In the genomic region with DNA sequence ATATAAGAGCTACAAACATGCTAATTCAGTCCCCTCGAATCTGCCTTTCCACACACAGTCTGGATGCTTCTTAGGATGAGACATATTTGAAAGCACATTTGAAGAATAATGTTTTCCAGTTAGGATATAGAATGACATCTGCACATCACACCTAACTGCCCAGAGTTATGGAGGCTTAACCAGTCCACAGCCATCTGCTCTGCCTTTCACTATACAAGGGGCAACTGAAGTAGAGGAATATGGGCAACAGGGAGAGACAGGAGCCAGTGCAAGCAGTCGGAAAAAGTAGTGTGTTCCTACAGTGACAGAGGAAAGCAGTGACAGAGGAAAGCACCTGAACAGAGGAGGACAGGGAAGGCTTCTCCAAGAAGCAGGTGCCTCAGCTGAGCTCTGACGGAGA, we compare ENCODE assay signal across 34 cellular contexts.
"Had no signal": no experiment of that assay in that cellular context is flagged by ENCODE, and none has a peak within 500 bp of the region (broad histone marks: within the 10 kb centered on the region; RNA-seq: fewer than 3 reads in every experiment).

No MANE protein-coding gene starts in this region.

- H3K36me3 Mint-ChIP-seq: activated CD4-positive, alpha-beta memory T cell treated with anti-CD3 and anti-CD28 coated beads for 36 hours; activated CD8-positive, alpha-beta memory T cell treated with anti-CD3 and anti-CD28 coated beads, Interleukin-2, amount 10 ng/mL, durations not matched to agents 7 days and 5 days; activated naive CD4-positive, alpha-beta T cell treated with anti-CD3 and anti-CD28 coated beads, Interleukin-2, amount 50 U/mL, for 24 hours; activated naive CD8-positive, alpha-beta T cell treated with anti-CD3 and anti-CD28 coated beads for 36 hours had no signal

- H3K9me3 Mint-ChIP-seq: activated B cell treated with CpG ODN at 0.5 μM for 24 hours; activated CD4-positive, alpha-beta memory T cell treated with anti-CD3 and anti-CD28 coated beads for 36 hours; activated CD4-positive, alpha-beta T cell treated with anti-CD3 and anti-CD28 coated beads, Interleukin-2, amount 10 ng/mL, durations not matched to agents 24 days and 14 days; activated naive CD4-positive, alpha-beta T cell treated with anti-CD3 and anti-CD28 coated beads for 36 hours; activated naive CD4-positive, alpha-beta T cell treated with anti-CD3 and anti-CD28 coated beads, Interleukin-2, amount 50 U/mL, for 24 hours; activated naive CD8-positive, alpha-beta T cell treated with anti-CD3 and anti-CD28 coated beads, Interleukin-2, amount 50 U/mL, for 24 hours; activated T-helper 1 cell treated with anti-CD3 and anti-CD28 coated beads, Interleukin-12 subunit alpha, Interleukin-12 subunit beta, Interleukin-2, Interleukin-4 antibody, amounts not matched to agents 30 ng/mL and 10 ng/mL and 1 ng/mL, durations not matched to agents 14 hours and 24 hours and 36 hours; activated T-helper 2 cell treated with anti-CD3 and anti-CD28 coated beads, Interferon-gamma antibody, Interleukin-2, Interleukin-4, amounts not matched to agents 10 μg/mL and 5 μg/mL and 100 μg/mL, durations not matched to agents 14 hours and 24 hours and 36 hours; T-helper 2 cell treated with Interferon-gamma antibody and Interleukin-4, amounts not matched to agents 5 μg/mL and 100 μg/mL, for 36 hours had no signal

- H3K4me3 ChIP-seq: adrenal gland, body of pancreas, esophagus squamous epithelium, gastroesophageal sphincter, heart right ventricle had no signal

- ATAC-seq: activated CD4-positive, CD25-positive, alpha-beta regulatory T cell treated with anti-CD3 and anti-CD28 coated beads, Interleukin-2, amount 50 U/mL, for 24 hours; activated CD8-positive, alpha-beta memory T cell treated with anti-CD3 and anti-CD28 coated beads, Interleukin-2, amount 10 ng/mL, durations not matched to agents 7 days and 5 days; activated CD8-positive, alpha-beta T cell treated with anti-CD3 and anti-CD28 coated beads, Interleukin-2, amount 10 ng/mL, durations not matched to agents 7 days and 5 days; activated naive CD8-positive, alpha-beta T cell treated with anti-CD3 and anti-CD28 coated beads, Interleukin-2, amount 50 U/mL, for 24 hours; body of pancreas; effector memory CD8-positive, alpha-beta T cell; gastroesophageal sphincter; heart right ventricle; T-helper 17 cell had no signal

- H3K27me3 ChIP-seq: adrenal gland, body of pancreas, esophagus squamous epithelium, gastroesophageal sphincter had no signal

- H3K27ac Mint-ChIP-seq: activated B cell treated with CpG ODN at 0.5 μM for 24 hours; activated CD4-positive, alpha-beta memory T cell treated with anti-CD3 and anti-CD28 coated beads for 36 hours; activated CD4-positive, alpha-beta T cell treated with anti-CD3 and anti-CD28 coated beads, Interleukin-2, amount 10 ng/mL, durations not matched to agents 24 days and 14 days; activated CD8-positive, alpha-beta memory T cell treated with anti-CD3 and anti-CD28 coated beads, Interleukin-2, amount 10 ng/mL, durations not matched to agents 7 days and 5 days; activated CD8-positive, alpha-beta T cell treated with anti-CD3 and anti-CD28 coated beads, Interleukin-2, amount 10 ng/mL, durations not matched to agents 7 days and 5 days; activated naive CD4-positive, alpha-beta T cell treated with anti-CD3 and anti-CD28 coated beads for 36 hours; activated naive CD4-positive, alpha-beta T cell treated with anti-CD3 and anti-CD28 coated beads, Interleukin-2, amount 50 U/mL, for 24 hours; activated naive CD8-positive, alpha-beta T cell treated with anti-CD3 and anti-CD28 coated beads for 36 hours; activated naive CD8-positive, alpha-beta T cell treated with anti-CD3 and anti-CD28 coated beads, Interleukin-2, amount 50 U/mL, for 24 hours; activated T-helper 1 cell treated with anti-CD3 and anti-CD28 coated beads, Interleukin-12 subunit alpha, Interleukin-12 subunit beta, Interleukin-2, Interleukin-4 antibody, amounts not matched to agents 30 ng/mL and 10 ng/mL and 1 ng/mL, durations not matched to agents 14 hours and 24 hours and 36 hours; activated T-helper 2 cell treated with anti-CD3 and anti-CD28 coated beads, Interferon-gamma antibody, Interleukin-2, Interleukin-4, amounts not matched to agents 10 μg/mL and 5 μg/mL and 100 μg/mL, durations not matched to agents 14 hours and 24 hours and 36 hours; effector memory CD8-positive, alpha-beta T cell; T-helper 17 cell; T-helper 2 cell treated with Interferon-gamma antibody and Interleukin-4, amounts not matched to agents 5 μg/mL and 100 μg/mL, for 36 hours had no signal

- H3K4me1 ChIP-seq: adrenal gland, body of pancreas, esophagus squamous epithelium, gastroesophageal sphincter, heart right ventricle had no signal

- H3K27ac ChIP-seq: adrenal gland, body of pancreas, esophagus squamous epithelium, gastroesophageal sphincter, heart right ventricle, VCaP had no signal

- H3K36me3 ChIP-seq: adrenal gland, esophagus squamous epithelium, gastroesophageal sphincter, heart right ventricle had no signal

- H3K4me3 Mint-ChIP-seq: activated B cell treated with CpG ODN at 0.5 μM for 24 hours; activated CD4-positive, alpha-beta memory T cell treated with anti-CD3 and anti-CD28 coated beads for 36 hours; activated CD4-positive, alpha-beta T cell treated with anti-CD3 and anti-CD28 coated beads, Interleukin-2, amount 10 ng/mL, durations not matched to agents 24 days and 14 days; activated CD8-positive, alpha-beta memory T cell treated with anti-CD3 and anti-CD28 coated beads, Interleukin-2, amount 10 ng/mL, durations not matched to agents 7 days and 5 days; activated CD8-positive, alpha-beta T cell treated with anti-CD3 and anti-CD28 coated beads, Interleukin-2, amount 10 ng/mL, durations not matched to agents 7 days and 5 days; activated naive CD4-positive, alpha-beta T cell treated with anti-CD3 and anti-CD28 coated beads for 36 hours; activated naive CD4-positive, alpha-beta T cell treated with anti-CD3 and anti-CD28 coated beads, Interleukin-2, amount 50 U/mL, for 24 hours; activated naive CD8-positive, alpha-beta T cell treated with anti-CD3 and anti-CD28 coated beads for 36 hours; activated naive CD8-positive, alpha-beta T cell treated with anti-CD3 and anti-CD28 coated beads, Interleukin-2, amount 50 U/mL, for 24 hours; activated T-helper 1 cell treated with anti-CD3 and anti-CD28 coated beads, Interleukin-12 subunit alpha, Interleukin-12 subunit beta, Interleukin-2, Interleukin-4 antibody, amounts not matched to agents 30 ng/mL and 10 ng/mL and 1 ng/mL, durations not matched to agents 14 hours and 24 hours and 36 hours; effector memory CD8-positive, alpha-beta T cell; T-helper 17 cell; T-helper 2 cell treated with Interferon-gamma antibody and Interleukin-4, amounts not matched to agents 5 μg/mL and 100 μg/mL, for 36 hours had no signal

- H3K27me3 Mint-ChIP-seq: activated B cell treated with CpG ODN at 0.5 μM for 24 hours had no signal

- H3K4me1 Mint-ChIP-seq: activated B cell treated with CpG ODN at 0.5 μM for 24 hours; activated CD4-positive, alpha-beta T cell treated with anti-CD3 and anti-CD28 coated beads, Interleukin-2, amount 10 ng/mL, durations not matched to agents 24 days and 14 days; activated CD8-positive, alpha-beta memory T cell treated with anti-CD3 and anti-CD28 coated beads, Interleukin-2, amount 10 ng/mL, durations not matched to agents 7 days and 5 days; activated naive CD4-positive, alpha-beta T cell treated with anti-CD3 and anti-CD28 coated beads, Interleukin-2, amount 50 U/mL, for 24 hours; activated naive CD8-positive, alpha-beta T cell treated with anti-CD3 and anti-CD28 coated beads for 36 hours; activated naive CD8-positive, alpha-beta T cell treated with anti-CD3 and anti-CD28 coated beads, Interleukin-2, amount 50 U/mL, for 24 hours; T-helper 17 cell had no signal

- DNase-seq: activated B cell treated with CpG ODN at 0.5 μM for 24 hours; activated CD4-positive, alpha-beta memory T cell treated with anti-CD3 and anti-CD28 coated beads for 36 hours; activated CD4-positive, alpha-beta T cell treated with anti-CD3 and anti-CD28 coated beads, Interleukin-2, amount 10 ng/mL, durations not matched to agents 24 days and 14 days; activated CD8-positive, alpha-beta memory T cell treated with anti-CD3 and anti-CD28 coated beads, Interleukin-2, amount 10 ng/mL, durations not matched to agents 7 days and 5 days; activated CD8-positive, alpha-beta memory T cell treated with anti-CD3 and anti-CD28 coated beads, Interleukin-2, amount 50 U/mL, for 4 hours; activated CD8-positive, alpha-beta T cell treated with anti-CD3 and anti-CD28 coated beads, Interleukin-2, amount 10 ng/mL, durations not matched to agents 7 days and 5 days; activated effector memory CD4-positive, alpha-beta T cell treated with anti-CD3 and anti-CD28 coated beads, Interleukin-2, amount 50 U/mL, for 16 hours; activated naive CD4-positive, alpha-beta T cell treated with anti-CD3 and anti-CD28 coated beads for 36 hours; activated naive CD8-positive, alpha-beta T cell treated with anti-CD3 and anti-CD28 coated beads for 36 hours; activated naive CD8-positive, alpha-beta T cell treated with anti-CD3 and anti-CD28 coated beads, Interleukin-2, amount 50 U/mL, for 24 hours; activated T-cell treated with anti-CD3 and anti-CD28 coated beads, Interleukin-2, amount 50 U/mL, for 1 hour; activated T-cell treated with anti-CD3 and anti-CD28 coated beads, Interleukin-2, amount 50 U/mL, for 48 hours; adrenal gland; amygdala; aorta; body of pancreas; caudate nucleus; cortex of kidney; dermis blood vessel endothelial cell; effector CD4-positive, alpha-beta T cell; effector memory CD8-positive, alpha-beta T cell; erythroblast; esophagus squamous epithelium; foreskin melanocyte; heart right ventricle; T-helper 1 cell; T-helper 17 cell had no signal
